ENCODE assay signal across 11 cellular contexts in the genomic region with DNA sequence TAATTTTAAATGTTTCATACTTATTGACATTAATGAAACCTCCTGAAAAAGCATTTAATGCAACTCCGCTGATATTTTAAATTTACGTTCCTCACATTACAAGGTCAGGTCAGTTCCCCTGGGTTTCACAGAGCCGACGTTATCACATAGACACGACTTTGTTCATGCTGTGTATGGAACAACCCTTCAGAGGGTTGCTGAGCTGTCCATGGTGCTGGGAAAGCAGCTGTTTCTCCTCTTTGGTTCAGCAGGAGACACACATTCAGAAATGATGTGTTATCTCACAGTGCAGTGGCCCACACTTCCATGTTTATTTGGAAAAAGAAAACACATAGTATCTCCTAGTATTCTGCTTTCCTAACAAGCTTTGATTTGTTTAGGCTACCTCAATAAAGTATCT. TPM values are rescaled to one million over a fixed set of nuclear protein-coding genes. Genes with fewer than 3 reads are reported as not detected.
DNase-seq lines count a peak whose midpoint lies in the region; ATAC-seq and TF ChIP-seq lines count a peak whose summit lies in the region.
"Had no signal": no experiment of that assay in that cellular context is flagged by ENCODE, and none has a peak within 500 bp of the region (broad histone marks: within the 10 kb centered on the region; RNA-seq: fewer than 3 reads in every experiment).

No MANE protein-coding gene starts in this region.

- ATAC-seq in HG03342 (IDR thresholded peaks at IDR 0.05; ENCODE audit: unreplicated experiment), result no peak
- ATAC-seq: activated CD4-positive, CD25-positive, alpha-beta regulatory T cell treated with anti-CD3 and anti-CD28 coated beads, Interleukin-2, amount 50 U/mL, for 24 hours; naive thymus-derived CD8-positive, alpha-beta T cell had no signal

- no peak overlapping the region for H2AFZ ChIP-seq in neural cell (ENCODE audit: low read depth, low read length)

- H3K36me3 ChIP-seq in neural cell (ENCODE audit: insufficient read depth, low read length), result no peaks in the 10 kb centered on the region

- no peak overlapping the region for H3K27ac ChIP-seq in neural cell (ENCODE audit: low read length)

- H3K9ac ChIP-seq in neural cell (ENCODE audit: low read length), result no peak overlapping the region

- no peak for TF ChIP-seq EP300 in neural cell (conservative IDR thresholded peaks at IDR 0.05; ENCODE audit: poor library complexity, severe bottlenecking)

- TF ChIP-seq CTCF in NB4 (IDR thresholded peaks at IDR 0.05; ENCODE audit: low read depth, low read length) (no peak), choroid plexus epithelial cell (conservative IDR thresholded peaks at IDR 0.05; ENCODE audit: low read depth, low read length) (no peak), neural cell (IDR thresholded peaks at IDR 0.05; ENCODE audit: poor library complexity, severe bottlenecking) (no peak)

- H3F3A ChIP-seq in neural cell (ENCODE audit: insufficient read depth, low read length, poor library complexity, severe bottlenecking), result no peaks in the 10 kb centered on the region

- H3K4me3 ChIP-seq in NB4 (ENCODE audit: low read depth, low read length), result no peak overlapping the region
- H3K4me3 ChIP-seq in choroid plexus epithelial cell (ENCODE audit: low read depth, low read length), result no peak overlapping the region
- H3K4me3 ChIP-seq in neural cell (ENCODE audit: low read length), result no peak overlapping the region

- no peak overlapping the region for H3K4me2 ChIP-seq in neural cell (ENCODE audit: low read length)

- TF ChIP-seq POLR2A in NB4 (IDR thresholded peaks at IDR 0.05; ENCODE audit: extremely low read depth, insufficient read length), result no peak

- peaks cover 7% of the 10 kb centered on the region for H3K79me2 ChIP-seq in neural cell (replicated peaks; ENCODE audit: insufficient read depth, low read length)

- no peaks in the 10 kb centered on the region for H3K27me3 ChIP-seq in neural cell (ENCODE audit: insufficient read depth, low read depth, low read length)

- H4K20me1 ChIP-seq in neural cell (ENCODE audit: insufficient read depth), result no peaks in the 10 kb centered on the region

- DNase-seq in H4 (ENCODE audit: low spot score) (peak; percentile 14), NB4 (ENCODE audit: low read depth) (peak; percentile 33), choroid plexus epithelial cell (ENCODE audit: low read depth) (peak; percentile 56), occipital lobe (lab: John Stamatoyannopoulos, UW) (no peak), NCI-H526 (lab: John Stamatoyannopoulos, UW) (no peak), cortex of kidney (lab: John Stamatoyannopoulos, UW) (no peak)
- DNase-seq: effector CD8-positive, alpha-beta T cell had no signal

- TF ChIP-seq RAD21 in neural cell (conservative IDR thresholded peaks at IDR 0.05), result no peak

- no peaks in the 10 kb centered on the region for H3K9me3 ChIP-seq in neural cell (ENCODE audit: low read length)

- no peaks in the 10 kb centered on the region for H3K9me2 ChIP-seq in neural cell (ENCODE audit: insufficient read depth, low read length)

TF ChIP-seq in neural cell, 6 proteins besides CTCF, POLR2A, EP300 and RAD21:
- TF ChIP-seq, protein P1, sequence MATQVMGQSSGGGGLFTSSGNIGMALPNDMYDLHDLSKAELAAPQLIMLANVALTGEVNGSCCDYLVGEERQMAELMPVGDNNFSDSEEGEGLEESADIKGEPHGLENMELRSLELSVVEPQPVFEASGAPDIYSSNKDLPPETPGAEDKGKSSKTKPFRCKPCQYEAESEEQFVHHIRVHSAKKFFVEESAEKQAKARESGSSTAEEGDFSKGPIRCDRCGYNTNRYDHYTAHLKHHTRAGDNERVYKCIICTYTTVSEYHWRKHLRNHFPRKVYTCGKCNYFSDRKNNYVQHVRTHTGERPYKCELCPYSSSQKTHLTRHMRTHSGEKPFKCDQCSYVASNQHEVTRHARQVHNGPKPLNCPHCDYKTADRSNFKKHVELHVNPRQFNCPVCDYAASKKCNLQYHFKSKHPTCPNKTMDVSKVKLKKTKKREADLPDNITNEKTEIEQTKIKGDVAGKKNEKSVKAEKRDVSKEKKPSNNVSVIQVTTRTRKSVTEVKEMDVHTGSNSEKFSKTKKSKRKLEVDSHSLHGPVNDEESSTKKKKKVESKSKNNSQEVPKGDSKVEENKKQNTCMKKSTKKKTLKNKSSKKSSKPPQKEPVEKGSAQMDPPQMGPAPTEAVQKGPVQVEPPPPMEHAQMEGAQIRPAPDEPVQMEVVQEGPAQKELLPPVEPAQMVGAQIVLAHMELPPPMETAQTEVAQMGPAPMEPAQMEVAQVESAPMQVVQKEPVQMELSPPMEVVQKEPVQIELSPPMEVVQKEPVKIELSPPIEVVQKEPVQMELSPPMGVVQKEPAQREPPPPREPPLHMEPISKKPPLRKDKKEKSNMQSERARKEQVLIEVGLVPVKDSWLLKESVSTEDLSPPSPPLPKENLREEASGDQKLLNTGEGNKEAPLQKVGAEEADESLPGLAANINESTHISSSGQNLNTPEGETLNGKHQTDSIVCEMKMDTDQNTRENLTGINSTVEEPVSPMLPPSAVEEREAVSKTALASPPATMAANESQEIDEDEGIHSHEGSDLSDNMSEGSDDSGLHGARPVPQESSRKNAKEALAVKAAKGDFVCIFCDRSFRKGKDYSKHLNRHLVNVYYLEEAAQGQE (IDR thresholded peaks at IDR 0.05; ENCODE audit: borderline replicate concordance), result peak; percentile 55
- no peak for TF ChIP-seq POLR2AphosphoS5 (IDR thresholded peaks at IDR 0.05)

RNA-seq across cellular contexts. Expression of a gene that starts 53.5 kb away (rescaled TPM):
- total RNA-seq in H4 (2014; rRNA removed; shearing (Covaris generic)), result 0.62 and 2.1 TPM in 2 replicates
- 246 and 250 TPM in 2 replicates for polyA plus RNA-seq in neural cell
- polyA minus RNA-seq in neural cell, result 309 and 339 TPM in 2 replicates
- total RNA-seq in occipital lobe, result 141 TPM

Comparison
In these comparisons a context has a peak if more than half of its experiments do, and no peak if none do; other contexts are left out.
1. DNase-seq: peak in H4 (single experiment), NB4 (single experiment) and choroid plexus epithelial cell (single experiment); none in occipital lobe (single experiment), NCI-H526 (0 of 2) and cortex of kidney (single experiment).
2. RNA of a gene that starts 53.5 kb away (total RNA-seq): 141 TPM in occipital lobe (single experiment); 0.62 to 2.1 TPM in H4; every median in the first group is over 10 times any median in the second.